In genomic region chr9:41643571-41644221, GRCh38 we compare ENCODE assay signal across 8 cellular contexts.
DNase-seq lines count a peak whose midpoint lies in the region; ATAC-seq, FAIRE-seq and TF ChIP-seq lines count a peak whose summit lies in the region.
"Not testable (repeated sequence)": the region's sequence is repeated elsewhere in the genome, so short reads cannot be mapped to it uniquely, and the experiment has no call there.

No MANE protein-coding gene starts in this region.

- TF ChIP-seq CTCF in ascending aorta (IDR thresholded peaks at IDR 0.05), result peak in 2 of 3 experiments; percentile 19 to 34
- not testable (repeated sequence) for TF ChIP-seq CTCF in cardiac muscle cell (IDR thresholded peaks at IDR 0.05; ENCODE audit: low read depth, low read length); parathyroid adenoma (IDR thresholded peaks at IDR 0.05); suprapubic skin (IDR thresholded peaks at IDR 0.05)

- H3K27ac ChIP-seq in ascending aorta (peak overlapping the region; percentile 45 to 63), parathyroid adenoma (peak overlapping the region; percentile 39), suprapubic skin (peak overlapping the region; percentile 48)
- not testable (repeated sequence) for H3K27ac ChIP-seq in cardiac muscle cell

- not testable (repeated sequence) for H3K79me2 ChIP-seq in parathyroid adenoma

- H3K9ac ChIP-seq in parathyroid adenoma, result not testable (repeated sequence)

- intact Hi-C loops in ascending aorta (cut with DNase I), result not testable (repeated sequence)

- not testable (repeated sequence) for H3K4me2 ChIP-seq in parathyroid adenoma (ENCODE audit: low read length)

- not testable (repeated sequence) for H3K4me1 ChIP-seq in ascending aorta; cardiac muscle cell (ENCODE audit: low read depth); parathyroid adenoma; suprapubic skin

- peak overlapping the region; percentile 82 for H2AFZ ChIP-seq in parathyroid adenoma

- not testable (repeated sequence) for H3K36me3 ChIP-seq in ascending aorta; cardiac muscle cell; parathyroid adenoma (ENCODE audit: control insufficient read depth, insufficient read depth, low read length); suprapubic skin

- 0% methylated on average over 3 of the region's 50 CpGs for WGBS in suprapubic skin

- peak; percentile 92 for ATAC-seq in HG02588 (IDR thresholded peaks at IDR 0.05; ENCODE audit: unreplicated experiment)

- H3K9me3 ChIP-seq in ascending aorta; cardiac muscle cell (ENCODE audit: low read depth); parathyroid adenoma (ENCODE audit: control insufficient read depth, low read length); suprapubic skin: not testable (repeated sequence)

- H3K27me3 ChIP-seq in ascending aorta; cardiac muscle cell; parathyroid adenoma (ENCODE audit: control insufficient read depth, insufficient read depth, low read length); suprapubic skin: not testable (repeated sequence)

- TF ChIP-seq POLR2A in GM12892 (IDR thresholded peaks at IDR 0.05; ENCODE audit: low read depth, low read length), result peak; percentile 34; the same call in 1 of the 2 replicates
- TF ChIP-seq POLR2A in suprapubic skin (IDR thresholded peaks at IDR 0.05), result not testable (repeated sequence)

- not testable (repeated sequence) for TF ChIP-seq EP300 in suprapubic skin (IDR thresholded peaks at IDR 0.05)

- not testable (repeated sequence) for FAIRE-seq in GM12892 (lab: Jason Lieb, UNC)

- DNase-seq in GM12892 (ENCODE audit: insufficient read length) (peak; percentile 61), LHCN-M2 (ENCODE audit: low read depth) (peak; percentile 72), T-helper 1 cell (peak in 4 of 5 donors; percentile 45 to 68 (median 49)), ascending aorta (ENCODE audit: low spot score in 2 of 2) (peak in 1 of 2 donors; percentile 74), cardiac muscle cell (ENCODE audit: low read depth in 1 of 2, low spot score in 1 of 2) (peak; percentile 66 to 76), suprapubic skin (ENCODE audit: low spot score in 2 of 2) (peak in 1 of 2 donors; percentile 71)

- H3K4me3 ChIP-seq in ascending aorta (peak overlapping the region; percentile 44 to 63), cardiac muscle cell (peak overlapping the region; percentile 26), suprapubic skin (peak overlapping the region; percentile 45)
- H3K4me3 ChIP-seq in parathyroid adenoma (ENCODE audit: low read depth, low read length), result not testable (repeated sequence)
